Comparison of ENCODE assay signal across 28 cellular contexts in the genomic region with DNA sequence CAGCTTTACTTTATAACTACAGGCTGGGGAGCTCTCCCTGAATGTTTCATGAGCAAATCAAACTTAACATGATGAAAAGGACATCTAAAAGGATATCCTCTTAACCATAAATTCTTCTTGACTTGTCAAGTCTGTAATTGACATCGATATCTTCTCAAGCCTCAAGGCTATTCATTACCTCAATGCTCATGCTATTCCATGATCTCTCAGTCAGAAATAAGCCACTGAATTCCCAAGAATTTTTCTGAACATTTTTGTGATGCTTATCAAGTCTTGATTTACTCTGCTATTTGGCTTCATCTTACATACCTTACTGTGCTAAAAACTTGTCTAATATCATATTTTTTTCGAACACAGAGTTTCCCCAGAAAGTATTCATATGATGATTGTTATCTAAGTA.
"Had no signal": no experiment of that assay in that cellular context is flagged by ENCODE, and none has a peak within 500 bp of the region (broad histone marks: within the 10 kb centered on the region; RNA-seq: fewer than 3 reads in every experiment).

No MANE protein-coding gene starts in this region.

- H3K27me3 ChIP-seq: MG63, Peyer's patch had no signal

- H3K36me3 ChIP-seq: MG63, Peyer's patch had no signal

- H3K9me3 ChIP-seq: MG63, Peyer's patch had no signal

- H3K4me3 ChIP-seq: MG63, Peyer's patch had no signal

- FAIRE-seq: TTC549 had no signal

- H3K4me1 ChIP-seq: Peyer's patch had no signal

- H3K27ac Mint-ChIP-seq: activated B cell treated with CpG ODN at 0.5 μM for 24 hours; activated CD4-positive, alpha-beta memory T cell treated with anti-CD3 and anti-CD28 coated beads for 36 hours; activated CD4-positive, alpha-beta T cell treated with anti-CD3 and anti-CD28 coated beads, Interleukin-2, amount 10 ng/mL, durations not matched to agents 24 days and 14 days; activated naive CD8-positive, alpha-beta T cell treated with anti-CD3 and anti-CD28 coated beads, Interleukin-2, amount 10 ng/mL, durations not matched to agents 7 days and 5 days; activated T-helper 17 cell treated with anti-CD3 and anti-CD28 coated beads, Interleukin-2, amount 50 U/mL, for 72 hours; IgD-negative memory B cell; T-cell had no signal

- H3K27me3 Mint-ChIP-seq: activated B cell treated with CpG ODN at 0.5 μM for 24 hours; activated CD4-positive, alpha-beta memory T cell treated with anti-CD3 and anti-CD28 coated beads for 36 hours; activated CD4-positive, alpha-beta T cell treated with anti-CD3 and anti-CD28 coated beads, Interleukin-2, amount 10 ng/mL, durations not matched to agents 24 days and 14 days; activated naive CD8-positive, alpha-beta T cell treated with anti-CD3 and anti-CD28 coated beads, Interleukin-2, amount 10 ng/mL, durations not matched to agents 7 days and 5 days; activated T-helper 17 cell treated with anti-CD3 and anti-CD28 coated beads, Interleukin-2, amount 50 U/mL, for 72 hours; brain; central memory CD8-positive, alpha-beta T cell; IgD-negative memory B cell; T-cell had no signal

- H3K4me3 Mint-ChIP-seq: activated B cell treated with CpG ODN at 0.5 μM for 24 hours; activated CD4-positive, alpha-beta memory T cell treated with anti-CD3 and anti-CD28 coated beads for 36 hours; activated CD4-positive, alpha-beta T cell treated with anti-CD3 and anti-CD28 coated beads, Interleukin-2, amount 10 ng/mL, durations not matched to agents 24 days and 14 days; activated naive CD8-positive, alpha-beta T cell treated with anti-CD3 and anti-CD28 coated beads, Interleukin-2, amount 10 ng/mL, durations not matched to agents 7 days and 5 days; activated T-helper 17 cell treated with anti-CD3 and anti-CD28 coated beads, Interleukin-2, amount 50 U/mL, for 72 hours; central memory CD8-positive, alpha-beta T cell; IgD-negative memory B cell; T-cell had no signal

- H3K27ac ChIP-seq: Peyer's patch had no signal

- H3K36me3 Mint-ChIP-seq: activated CD4-positive, alpha-beta memory T cell treated with anti-CD3 and anti-CD28 coated beads for 36 hours; activated naive CD8-positive, alpha-beta T cell treated with anti-CD3 and anti-CD28 coated beads, Interleukin-2, amount 10 ng/mL, durations not matched to agents 7 days and 5 days; brain; IgD-negative memory B cell; T-cell had no signal

- DNase-seq: activated B cell treated with CpG ODN at 0.5 μM for 24 hours; activated CD4-positive, alpha-beta memory T cell treated with anti-CD3 and anti-CD28 coated beads for 36 hours; activated CD4-positive, alpha-beta T cell treated with anti-CD3 and anti-CD28 coated beads for 1 hour; activated CD4-positive, alpha-beta T cell treated with anti-CD3 and anti-CD28 coated beads, Interleukin-2, amount 10 ng/mL, durations not matched to agents 24 days and 14 days; activated CD8-positive, alpha-beta memory T cell treated with anti-CD3 and anti-CD28 coated beads for 24 hours; activated gamma-delta T cell treated with Interleukin-2 at 50 U/mL for 16 hours; activated naive CD4-positive, alpha-beta T cell treated with anti-CD3 and anti-CD28 coated beads, Interleukin-2, amount 50 U/mL, for 16 hours; activated naive CD8-positive, alpha-beta T cell treated with anti-CD3 and anti-CD28 coated beads, Interleukin-2, amount 10 ng/mL, durations not matched to agents 7 days and 5 days; activated T-cell treated with anti-CD3 and anti-CD28 coated beads, Interleukin-2, amount 50 U/mL, for 48 hours; aorta; KG1; MG63; NCI-H1105; NCI-H1930; NCI-H2107; NCI-H2171 treated with DMSO at 0.1 percent for 48 hours; NCI-H345; NCI-H510A; Peyer's patch; SHP77 treated with DMSO at 0.1 percent for 48 hours; T-cell; T-helper 2 cell; T1000 had no signal

- H3K4me1 Mint-ChIP-seq: activated B cell treated with CpG ODN at 0.5 μM for 24 hours; activated CD4-positive, alpha-beta T cell treated with anti-CD3 and anti-CD28 coated beads, Interleukin-2, amount 10 ng/mL, durations not matched to agents 24 days and 14 days; activated naive CD8-positive, alpha-beta T cell treated with anti-CD3 and anti-CD28 coated beads, Interleukin-2, amount 10 ng/mL, durations not matched to agents 7 days and 5 days; activated T-helper 17 cell treated with anti-CD3 and anti-CD28 coated beads, Interleukin-2, amount 50 U/mL, for 72 hours; central memory CD8-positive, alpha-beta T cell; IgD-negative memory B cell; T-cell had no signal

- H3K9me3 Mint-ChIP-seq: activated CD4-positive, alpha-beta T cell treated with anti-CD3 and anti-CD28 coated beads, Interleukin-2, amount 10 ng/mL, durations not matched to agents 24 days and 14 days; activated naive CD8-positive, alpha-beta T cell treated with anti-CD3 and anti-CD28 coated beads, Interleukin-2, amount 10 ng/mL, durations not matched to agents 7 days and 5 days had no signal
